In genomic region chr7:108662783-108663182, GRCh38 we compare ENCODE assay signal across 24 cellular contexts.
A peak's percentile ranks its signal among the peaks of the same experiment; 100 is the strongest.
DNase-seq lines count a peak whose midpoint lies in the region; ATAC-seq, FAIRE-seq and TF ChIP-seq lines count a peak whose summit lies in the region.
"Had no signal": no experiment of that assay in that cellular context is flagged by ENCODE, and none has a peak within 500 bp of the region (broad histone marks: within the 10 kb centered on the region; RNA-seq: fewer than 3 reads in every experiment).

No MANE protein-coding gene starts in this region.

- H3K79me2 ChIP-seq in HepG2 (ENCODE audit: insufficient read depth, low read length) (no peaks in the 10 kb centered on the region), smooth muscle cell (ENCODE audit: low read depth) (no peaks in the 10 kb centered on the region)

- POLR2A ChIA-PET in HepG2 (lab: Yijun Ruan, JAX) = no interaction called here
- POLR2A ChIA-PET in activated CD4-positive, alpha-beta T cell treated with anti-CD3 and anti-CD28 coated beads for 36 hours (lab: Charles Lee) = no interaction called here

- ATAC-seq in HepG2 = no peak
- no peak for ATAC-seq in right lobe of liver
- no peak for ATAC-seq in activated T-cell treated with anti-CD3 and anti-CD28 coated beads, Interleukin-2, amount 50 U/mL, for 4 hours
- no peak for ATAC-seq in activated CD4-positive, alpha-beta T cell treated with anti-CD3 and anti-CD28 coated beads for 36 hours
- ATAC-seq: GM12878 had no signal

- TF ChIP-seq CTCF in HepG2 (CRISPR knock-in tag; IDR thresholded peaks at IDR 0.05) (no peak), right lobe of liver (IDR thresholded peaks at IDR 0.05) (no peak), smooth muscle cell (IDR thresholded peaks at IDR 0.05; ENCODE audit: borderline replicate concordance, insufficient read depth, poor library complexity, severe bottlenecking) (no peak)

- H3K27ac ChIP-seq in HepG2 (ENCODE audit: extremely low read length, insufficient read depth, low read length) (no peak overlapping the region), right lobe of liver (no peak overlapping the region), SK-N-MC (peak overlapping the region; percentile 39; the same call in 1 of the 2 replicates), smooth muscle cell (ENCODE audit: low read depth) (peak overlapping the region; percentile 28)
- H3K27ac ChIP-seq: 22Rv1, C4-2B, GM23248 had no signal

- no peaks in the 10 kb centered on the region for H3K4me1 Mint-ChIP-seq in activated T-cell treated with anti-CD3 and anti-CD28 coated beads, Interleukin-2, amount 50 U/mL, for 4 hours (ENCODE audit: low read depth)
- no peaks in the 10 kb centered on the region for H3K4me1 Mint-ChIP-seq in activated CD4-positive, alpha-beta T cell treated with anti-CD3 and anti-CD28 coated beads for 36 hours
- H3K4me1 Mint-ChIP-seq: CD8-positive, alpha-beta memory T cell had no signal

- DNase-seq in HepG2 (ENCODE audit: low spot score) = no peak
- DNase-seq in right lobe of liver = no peak
- DNase-seq in SK-N-MC (ENCODE audit: low read depth, low spot score) = no peak
- peak; percentile 4 for DNase-seq in left kidney (ENCODE audit: low read depth, low spot score)
- DNase-seq in smooth muscle cell (lab: John Stamatoyannopoulos, UW; ENCODE audit: unreplicated experiment) = no peak
- no peak for DNase-seq in activated T-cell treated with anti-CD3 and anti-CD28 coated beads, Interleukin-2, amount 50 U/mL, for 4 hours
- no peak for DNase-seq in NCI-H226
- no peak for DNase-seq in activated CD4-positive, alpha-beta T cell treated with anti-CD3 and anti-CD28 coated beads for 36 hours
- DNase-seq: CD4-positive, alpha-beta T cell; CD8-positive, alpha-beta memory T cell; DMS 273 treated with DMSO at 0.1 percent for 48 hours; DMS79; EL; GDM1; GM23248; H7; HCEC 1CT had no signal

- no peak overlapping the region for H2AFZ ChIP-seq in HepG2 (ENCODE audit: low read length)
- H2AFZ ChIP-seq in smooth muscle cell (ENCODE audit: low read depth) = no peak overlapping the region
- H2AFZ ChIP-seq: GM23248 had no signal

- CTCF ChIA-PET in HepG2 (lab: Yijun Ruan, JAX; ENCODE audit: low intra/inter-chr PET ratio, low total read pairs) = no interaction called here
- CTCF ChIA-PET in activated CD4-positive, alpha-beta T cell treated with anti-CD3 and anti-CD28 coated beads for 36 hours (lab: Charles Lee) = no interaction called here

- H3K27me3 ChIP-seq in HepG2 (ENCODE audit: control insufficient read depth in 1 of 2, insufficient read depth in 2 of 2, low read length in 2 of 2) (no peaks in the 10 kb centered on the region), right lobe of liver (no peaks in the 10 kb centered on the region), smooth muscle cell (ENCODE audit: low read depth) (peaks cover 5% of the 10 kb centered on the region)

- H3K4me3 Mint-ChIP-seq in activated T-cell treated with anti-CD3 and anti-CD28 coated beads, Interleukin-2, amount 50 U/mL, for 4 hours = no peak overlapping the region
- no peak overlapping the region for H3K4me3 Mint-ChIP-seq in activated CD4-positive, alpha-beta T cell treated with anti-CD3 and anti-CD28 coated beads for 36 hours
- H3K4me3 Mint-ChIP-seq: CD4-positive, alpha-beta T cell; CD8-positive, alpha-beta memory T cell had no signal

- TF ChIP-seq RAD21 in HepG2 (CRISPR knock-in tag; IDR thresholded peaks at IDR 0.05) = no peak

- H3K4me1 ChIP-seq in HepG2 (ENCODE audit: insufficient read depth, low read length) = no peaks in the 10 kb centered on the region
- H3K4me1 ChIP-seq in right lobe of liver = peaks cover 0 to 9% (median 0%) of the 10 kb centered on the region in 4 donors
- no peaks in the 10 kb centered on the region for H3K4me1 ChIP-seq in smooth muscle cell (ENCODE audit: low read depth)

- H3F3A ChIP-seq in smooth muscle cell (ENCODE audit: low read depth) = peaks cover 7% of the 10 kb centered on the region

- FAIRE-seq in HepG2 (lab: Jason Lieb, UNC) = no peak
- FAIRE-seq: A204.1, D721Med, GM12878, GM19239, H1 had no signal

- in situ Hi-C loops in HepG2 (cut with HindIII; ENCODE audit: extremely low pct_ligation_motif_present, low pct_unique_long_range_greater_than_20kb) = no loop called here

- H3K36me3 ChIP-seq in HepG2 (replicated peaks in 1 of 2; ENCODE audit: control insufficient read depth in 1 of 2, insufficient read depth in 2 of 2, low read length in 2 of 2) (no peaks in the 10 kb centered on the region), right lobe of liver (no peaks in the 10 kb centered on the region), SK-N-MC (ENCODE audit: insufficient read depth, low read length) (no peaks in the 10 kb centered on the region), smooth muscle cell (ENCODE audit: low read depth) (no peaks in the 10 kb centered on the region)

- H3K9me3 Mint-ChIP-seq in activated T-cell treated with anti-CD3 and anti-CD28 coated beads, Interleukin-2, amount 50 U/mL, for 4 hours = no peaks in the 10 kb centered on the region
- no peaks in the 10 kb centered on the region for H3K9me3 Mint-ChIP-seq in activated CD4-positive, alpha-beta T cell treated with anti-CD3 and anti-CD28 coated beads for 36 hours (ENCODE audit: low read depth)
- H3K9me3 Mint-ChIP-seq: CD4-positive, alpha-beta T cell; CD8-positive, alpha-beta memory T cell had no signal

- no peak overlapping the region for H3K4me2 ChIP-seq in HepG2 (ENCODE audit: low read depth, low read length)
- H3K4me2 ChIP-seq in smooth muscle cell = peak overlapping the region; percentile 12

- no TSS peak for BruUV-seq in HepG2 (replicated peaks; lab: Mats Ljungman, UMichigan)

- H3K36me3 Mint-ChIP-seq in activated T-cell treated with anti-CD3 and anti-CD28 coated beads, Interleukin-2, amount 50 U/mL, for 4 hours (ENCODE audit: insufficient read depth) = no peaks in the 10 kb centered on the region
- H3K36me3 Mint-ChIP-seq in activated CD4-positive, alpha-beta T cell treated with anti-CD3 and anti-CD28 coated beads for 36 hours (ENCODE audit: low read depth) = no peaks in the 10 kb centered on the region
- H3K36me3 Mint-ChIP-seq: CD8-positive, alpha-beta memory T cell had no signal

- TF ChIP-seq EP300 in HepG2 (IDR thresholded peaks at IDR 0.05; ENCODE audit: low read depth in 2 of 2, low read length in 2 of 2) = no peak
- TF ChIP-seq EP300 in HepG2 (CRISPR knock-in tag; IDR thresholded peaks at IDR 0.05; ENCODE audit: borderline replicate concordance) = no peak

- H3K27ac Mint-ChIP-seq in activated CD4-positive, alpha-beta T cell treated with anti-CD3 and anti-CD28 coated beads for 36 hours = no peak overlapping the region
- H3K27ac Mint-ChIP-seq: CD4-positive, alpha-beta T cell; CD8-positive, alpha-beta memory T cell had no signal

- TF ChIP-seq POLR2A in HepG2 (IDR thresholded peaks at IDR 0.05; ENCODE audit: insufficient read depth in 1 of 2, low read depth in 2 of 2, low read length in 2 of 2) (no peak), right lobe of liver (IDR thresholded peaks at IDR 0.05) (no peak)

- H4K20me1 ChIP-seq in HepG2 (ENCODE audit: insufficient read depth, low read length) (no peaks in the 10 kb centered on the region), smooth muscle cell (ENCODE audit: low read depth) (no peaks in the 10 kb centered on the region)

- H3K9me3 ChIP-seq in HepG2 (ENCODE audit: low read length) = no peaks in the 10 kb centered on the region
- no peaks in the 10 kb centered on the region for H3K9me3 ChIP-seq in right lobe of liver
- no peaks in the 10 kb centered on the region for H3K9me3 ChIP-seq in SK-N-MC (ENCODE audit: low read depth, low read length)
- H3K9me3 ChIP-seq in smooth muscle cell (replicated peaks; ENCODE audit: low read depth) = no peaks in the 10 kb centered on the region

- intact Hi-C loops in HepG2 (cut with micrococcal nuclease; ENCODE audit: unreplicated experiment) = no loop called here
- intact Hi-C loops in right lobe of liver (cut with DNase I) = no loop called here
- intact Hi-C loops in activated CD4-positive, alpha-beta T cell treated with anti-CD3 and anti-CD28 coated beads for 36 hours (cut with DNase I, micrococcal nuclease) = no loop called here

- H3K27me3 Mint-ChIP-seq in activated T-cell treated with anti-CD3 and anti-CD28 coated beads, Interleukin-2, amount 50 U/mL, for 4 hours (ENCODE audit: low read depth) = peaks cover 3% of the 10 kb centered on the region
- peaks cover 3% of the 10 kb centered on the region for H3K27me3 Mint-ChIP-seq in activated CD4-positive, alpha-beta T cell treated with anti-CD3 and anti-CD28 coated beads for 36 hours
- H3K27me3 Mint-ChIP-seq: CD4-positive, alpha-beta T cell had no signal

- H3K9ac ChIP-seq in HepG2 (ENCODE audit: insufficient read depth, low read depth, low read length) (no peak overlapping the region), SK-N-MC (ENCODE audit: insufficient read length) (no peak overlapping the region), smooth muscle cell (ENCODE audit: low read depth) (no peak overlapping the region)
- H3K9ac ChIP-seq: GM23248 had no signal

- H3K4me3 ChIP-seq in HepG2 (replicated peaks in 1 of 3; ENCODE audit: insufficient read depth in 1 of 3, low read depth in 2 of 3, low read length in 3 of 3) (no peak overlapping the region), right lobe of liver (no peak overlapping the region), SK-N-MC (no peak overlapping the region), smooth muscle cell (no peak overlapping the region)
- H3K4me3 ChIP-seq: GM12878, GM23248 had no signal

- 1% methylated on average over 3 of the region's 3 CpGs for WGBS in HepG2 (ENCODE audit: low lambda C conversion rate)
- 73% methylated on average over 3 of the region's 3 CpGs for WGBS in right lobe of liver (ENCODE audit: insufficient coverage, low coverage, low lambda C conversion rate, missing lambda C conversion rate)
- WGBS in smooth muscle cell (ENCODE audit: low lambda C conversion rate) = 21% methylated on average over 3 of the region's 3 CpGs

TF ChIP-seq in HepG2, 621 proteins besides CTCF, POLR2A, EP300 and RAD21:
- no peak for TF ChIP-seq ZNF737 (CRISPR knock-in tag; IDR thresholded peaks at IDR 0.05; ENCODE audit: borderline replicate concordance)
- peak; percentile 88 for TF ChIP-seq ATF7 (IDR thresholded peaks at IDR 0.05)
- TF ChIP-seq ATF7 (CRISPR knock-in tag; IDR thresholded peaks at IDR 0.05) = no peak
- no peak for TF ChIP-seq ZNF607 (CRISPR knock-in tag; IDR thresholded peaks at IDR 0.05; ENCODE audit: borderline replicate concordance)
- TF ChIP-seq MAFK (conservative IDR thresholded peaks at IDR 0.05 in 1 of 2, IDR thresholded peaks at IDR 0.05 in 1 of 2; ENCODE audit: low read length in 2 of 2) = no peak
TF ChIP-seq in HepG2: peak in this region for 1.

Comparison
In these comparisons a context has a peak if more than half of its experiments do, and no peak if none do; other contexts are left out.
1. H3K27ac ChIP-seq: peak in SK-N-MC (single experiment) and smooth muscle cell (single experiment); none in HepG2 (single experiment) and right lobe of liver (0 of 3).